ENCODE assay signal across 8 cellular contexts in genomic region chr18:37335337-37335736, GRCh38.
DNase-seq lines count a peak whose midpoint lies in the region; ATAC-seq and TF ChIP-seq lines count a peak whose summit lies in the region.
"Had no signal": no experiment of that assay in that cellular context is flagged by ENCODE, and none has a peak within 500 bp of the region (broad histone marks: within the 10 kb centered on the region; RNA-seq: fewer than 3 reads in every experiment).

No MANE protein-coding gene starts in this region.

- H3K4me3 ChIP-seq in RWPE2 (ENCODE audit: severe bottlenecking) (no peak overlapping the region), fibroblast of villous mesenchyme (ENCODE audit: low read depth, low read length) (no peak overlapping the region), retinal pigment epithelial cell (ENCODE audit: low read length) (peak overlapping the region; percentile 18)
- H3K4me3 ChIP-seq in naive thymus-derived CD4-positive, alpha-beta T cell (ENCODE audit: low read length) = no peak overlapping the region

- H3K36me3 ChIP-seq in RWPE2 (ENCODE audit: low read depth) = no peaks in the 10 kb centered on the region
- no peaks in the 10 kb centered on the region for H3K36me3 ChIP-seq in naive thymus-derived CD4-positive, alpha-beta T cell (ENCODE audit: control insufficient read depth in 2 of 3, insufficient read depth in 3 of 3, low read length in 3 of 3)

- POLR2A ChIA-PET in naive thymus-derived CD4-positive, alpha-beta T cell (lab: Charles Lee) = no interaction called here

- TF ChIP-seq CTCF in RWPE2 (IDR thresholded peaks at IDR 0.05; ENCODE audit: poor library complexity, severe bottlenecking) = no peak
- peak; percentile 25 for TF ChIP-seq CTCF in fibroblast of villous mesenchyme (IDR thresholded peaks at IDR 0.05; ENCODE audit: insufficient read depth, low read depth, low read length)
- peak; percentile 77 for TF ChIP-seq CTCF in retinal pigment epithelial cell (conservative IDR thresholded peaks at IDR 0.05; ENCODE audit: low read depth, low read length)

- H3K36me3 Mint-ChIP-seq in naive thymus-derived CD4-positive, alpha-beta T cell = no peaks in the 10 kb centered on the region

- peaks cover 0 to 1% (median 0%) of the 10 kb centered on the region in 11 donors for H3K9me3 Mint-ChIP-seq in naive thymus-derived CD4-positive, alpha-beta T cell
- H3K9me3 Mint-ChIP-seq: activated T-helper 1 cell treated with anti-CD3 and anti-CD28 coated beads, Interleukin-12 subunit alpha, Interleukin-12 subunit beta, Interleukin-2, Interleukin-4 antibody, amounts not matched to agents 30 ng/mL and 10 ng/mL and 1 ng/mL, durations not matched to agents 14 hours and 24 hours and 36 hours had no signal

- no peaks in the 10 kb centered on the region for H3K4me1 ChIP-seq in RWPE2 (ENCODE audit: insufficient read depth, poor library complexity, severe bottlenecking)
- H3K4me1 ChIP-seq in naive thymus-derived CD4-positive, alpha-beta T cell (ENCODE audit: control insufficient read depth in 2 of 2, insufficient read depth in 2 of 2, low read length in 2 of 2) = no peaks in the 10 kb centered on the region

- no peak overlapping the region for H3K27ac ChIP-seq in RWPE2 (ENCODE audit: poor library complexity, severe bottlenecking)
- H3K27ac ChIP-seq in naive thymus-derived CD4-positive, alpha-beta T cell (ENCODE audit: low read depth, low read length) = no peak overlapping the region

- ATAC-seq in RWPE2 (ENCODE audit: low read depth) (peak; percentile 62), GM21515 (IDR thresholded peaks at IDR 0.05; ENCODE audit: unreplicated experiment) (no peak)
- no peak for ATAC-seq in naive thymus-derived CD4-positive, alpha-beta T cell

- H3K4me1 Mint-ChIP-seq in naive thymus-derived CD4-positive, alpha-beta T cell = peaks cover 0 to 1% (median 0%) of the 10 kb centered on the region in 7 donors

- no peak overlapping the region for H3K4me3 Mint-ChIP-seq in naive thymus-derived CD4-positive, alpha-beta T cell
- H3K4me3 Mint-ChIP-seq: activated T-helper 1 cell treated with anti-CD3 and anti-CD28 coated beads, Interleukin-12 subunit alpha, Interleukin-12 subunit beta, Interleukin-2, Interleukin-4 antibody, amounts not matched to agents 30 ng/mL and 10 ng/mL and 1 ng/mL, durations not matched to agents 14 hours and 24 hours and 36 hours had no signal

- H3K9me3 ChIP-seq in RWPE2 (ENCODE audit: severe bottlenecking) = no peaks in the 10 kb centered on the region
- no peaks in the 10 kb centered on the region for H3K9me3 ChIP-seq in naive thymus-derived CD4-positive, alpha-beta T cell (ENCODE audit: control insufficient read depth in 2 of 3, low read length in 3 of 3)

- DNase-seq in GM03348 (ENCODE audit: low spot score) = peak; percentile 59
- no peak for DNase-seq in RWPE2 (ENCODE audit: low spot score)
- DNase-seq in fibroblast of villous mesenchyme (ENCODE audit: low read depth) = no peak
- peak; percentile 37 for DNase-seq in retinal pigment epithelial cell (ENCODE audit: low read depth)
- DNase-seq in NCI-H345 treated with DMSO at 0.1 percent for 48 hours (lab: John Stamatoyannopoulos, UW; ENCODE audit: unreplicated experiment) = no peak
- no peak for DNase-seq in naive thymus-derived CD4-positive, alpha-beta T cell

- no peaks in the 10 kb centered on the region for H3K27me3 ChIP-seq in RWPE2 (ENCODE audit: insufficient read depth, poor library complexity, severe bottlenecking)
- H3K27me3 ChIP-seq in naive thymus-derived CD4-positive, alpha-beta T cell (ENCODE audit: control insufficient read depth in 2 of 2, insufficient read depth in 2 of 2, low read length in 2 of 2) = no peaks in the 10 kb centered on the region

- no peaks in the 10 kb centered on the region for H3K27me3 Mint-ChIP-seq in naive thymus-derived CD4-positive, alpha-beta T cell

- intact Hi-C loops in naive thymus-derived CD4-positive, alpha-beta T cell (cut with micrococcal nuclease) = no loop called here

- H3K27ac Mint-ChIP-seq in naive thymus-derived CD4-positive, alpha-beta T cell = no peak overlapping the region
- H3K27ac Mint-ChIP-seq: activated T-helper 1 cell treated with anti-CD3 and anti-CD28 coated beads, Interleukin-12 subunit alpha, Interleukin-12 subunit beta, Interleukin-2, Interleukin-4 antibody, amounts not matched to agents 30 ng/mL and 10 ng/mL and 1 ng/mL, durations not matched to agents 14 hours and 24 hours and 36 hours had no signal

- CTCF ChIA-PET in naive thymus-derived CD4-positive, alpha-beta T cell (lab: Charles Lee) = no interaction called here

Comparison
In these comparisons a context has a peak if more than half of its experiments do, and no peak if none do; other contexts are left out.
1. DNase-seq: peak in GM03348 (single experiment) and retinal pigment epithelial cell (single experiment); none in RWPE2 (single experiment), fibroblast of villous mesenchyme (single experiment), NCI-H345 treated with DMSO at 0.1 percent for 48 hours (single experiment) and naive thymus-derived CD4-positive, alpha-beta T cell (0 of 9).